Comparison of ENCODE assay signal across 17 cellular contexts in the genomic region with DNA sequence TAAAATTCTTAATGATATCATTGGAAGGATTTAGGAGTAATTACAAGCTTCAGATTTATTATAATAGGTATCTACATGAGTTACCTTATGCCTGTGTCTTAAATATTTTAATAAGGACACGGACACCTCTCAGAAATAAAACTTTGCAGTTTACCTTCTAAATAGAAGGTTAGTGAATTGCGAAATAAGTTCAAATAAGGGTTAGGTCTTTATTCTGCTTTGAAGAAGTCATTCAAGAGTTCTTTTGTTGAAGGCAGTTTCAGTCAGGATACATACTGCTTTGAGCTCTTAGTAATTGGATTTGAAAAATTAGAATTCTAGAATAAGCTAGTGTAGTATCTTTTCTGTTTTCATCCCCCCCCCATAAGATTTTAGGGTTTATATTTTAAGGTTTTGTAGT. TPM values are rescaled to one million over a fixed set of nuclear protein-coding genes. Genes with fewer than 3 reads are reported as not detected.
A peak's percentile ranks its signal among the peaks of the same experiment; 100 is the strongest.
DNase-seq lines count a peak whose midpoint lies in the region; ATAC-seq, FAIRE-seq and TF ChIP-seq lines count a peak whose summit lies in the region.
"Had no signal": no experiment of that assay in that cellular context is flagged by ENCODE, and none has a peak within 500 bp of the region (broad histone marks: within the 10 kb centered on the region; RNA-seq: fewer than 3 reads in every experiment).

No MANE protein-coding gene starts in this region.

- POLR2A ChIA-PET in HepG2 (lab: Yijun Ruan, JAX), result no interaction called here
- POLR2A ChIA-PET in MCF 10A (lab: Yijun Ruan, JAX), result no interaction called here

- H4K20me1 ChIP-seq in HepG2 (ENCODE audit: insufficient read depth, low read length), result no peaks in the 10 kb centered on the region

- FAIRE-seq in HepG2 (lab: Jason Lieb, UNC), result no peak
- FAIRE-seq: GM12891, HTR-8/SVneo had no signal

- no peak overlapping the region for H3K27ac ChIP-seq in HepG2 (ENCODE audit: extremely low read length, insufficient read depth, low read length)
- no peak overlapping the region for H3K27ac ChIP-seq in right lobe of liver
- H3K27ac ChIP-seq in left lung, result no peak overlapping the region

- DNase-seq in HepG2 (ENCODE audit: low spot score) (no peak), right lobe of liver (no peak), T-helper 17 cell (no peak), left lung (no peak), MCF 10A (ENCODE audit: unreplicated experiment) (no peak), SHP77 treated with DMSO at 0.1 percent for 48 hours (lab: John Stamatoyannopoulos, UW) (no peak), natural killer cell (no peak)
- DNase-seq: C1 segment of cervical spinal cord; CD4-positive, alpha-beta memory T cell; DMS153; DMS79 treated with DMSO at 0.1 percent for 48 hours; EL; HCEC 1CT; HFFc6 had no signal

- TF ChIP-seq EP300 in HepG2 (IDR thresholded peaks at IDR 0.05; ENCODE audit: low read depth in 2 of 2, low read length in 2 of 2), result no peak
- no peak for TF ChIP-seq EP300 in HepG2 (CRISPR knock-in tag; IDR thresholded peaks at IDR 0.05; ENCODE audit: borderline replicate concordance)

- TF ChIP-seq CTCF in HepG2 (CRISPR knock-in tag; IDR thresholded peaks at IDR 0.05), result no peak
- no peak for TF ChIP-seq CTCF in right lobe of liver (IDR thresholded peaks at IDR 0.05)
- no peak for TF ChIP-seq CTCF in left lung (IDR thresholded peaks at IDR 0.05)
- TF ChIP-seq CTCF in MCF 10A (IDR thresholded peaks at IDR 0.05; ENCODE audit: unreplicated experiment), result no peak
- no peak for TF ChIP-seq CTCF in natural killer cell (IDR thresholded peaks at IDR 0.05)

- H3K9me3 ChIP-seq in HepG2 (ENCODE audit: low read length), result no peaks in the 10 kb centered on the region
- no peaks in the 10 kb centered on the region for H3K9me3 ChIP-seq in right lobe of liver
- H3K9me3 ChIP-seq in T-helper 17 cell (ENCODE audit: control insufficient read depth, low read length, poor library complexity, severe bottlenecking), result no peaks in the 10 kb centered on the region
- H3K9me3 ChIP-seq in left lung, result no peaks in the 10 kb centered on the region

- H3K27me3 Mint-ChIP-seq in T-helper 17 cell (no peaks in the 10 kb centered on the region), MCF 10A (ENCODE audit: insufficient read depth, unreplicated experiment) (no peaks in the 10 kb centered on the region), natural killer cell (ENCODE audit: low read depth in 2 of 2) (no peaks in the 10 kb centered on the region)
- H3K27me3 Mint-ChIP-seq: B cell; CD4-positive, alpha-beta memory T cell had no signal

- H3K36me3 Mint-ChIP-seq in T-helper 17 cell (ENCODE audit: low read depth) (peaks cover 16% of the 10 kb centered on the region), MCF 10A (ENCODE audit: insufficient read depth, unreplicated experiment) (peaks cover 82% of the 10 kb centered on the region), natural killer cell (peaks cover 42% of the 10 kb centered on the region)

- TF ChIP-seq RAD21 in HepG2 (CRISPR knock-in tag; IDR thresholded peaks at IDR 0.05), result no peak

- no peak overlapping the region for H3K4me2 ChIP-seq in HepG2 (ENCODE audit: low read depth, low read length)

- no peak overlapping the region for H3K9ac ChIP-seq in HepG2 (ENCODE audit: insufficient read depth, low read depth, low read length)

- no peaks in the 10 kb centered on the region for H3K79me2 ChIP-seq in HepG2 (ENCODE audit: insufficient read depth, low read length)

- H3K36me3 ChIP-seq in HepG2 (replicated peaks in 1 of 2; ENCODE audit: control insufficient read depth in 1 of 2, insufficient read depth in 2 of 2, low read length in 2 of 2), result peaks cover 7 to 60% of the 10 kb centered on the region in 2 experiments
- H3K36me3 ChIP-seq in right lobe of liver, result peaks cover 0 to 44% (median 2%) of the 10 kb centered on the region in 4 donors
- H3K36me3 ChIP-seq in left lung, result peaks cover 0 to 70% of the 10 kb centered on the region in 2 donors

- in situ Hi-C loops in HepG2 (cut with HindIII; ENCODE audit: extremely low pct_ligation_motif_present, low pct_unique_long_range_greater_than_20kb), result no loop called here

- no peak overlapping the region for H2AFZ ChIP-seq in HepG2 (ENCODE audit: low read length)

- 86% methylated on average over 2 of the region's 2 CpGs for WGBS in HepG2 (ENCODE audit: low lambda C conversion rate)
- 88% methylated on average over 2 of the region's 2 CpGs for WGBS in right lobe of liver (ENCODE audit: insufficient coverage, low coverage, low lambda C conversion rate, missing lambda C conversion rate)

- ATAC-seq in HepG2, result no peak
- ATAC-seq in right lobe of liver, result no peak
- no peak for ATAC-seq in T-helper 17 cell
- ATAC-seq in left lung, result peak; percentile 53
- no peak for ATAC-seq in natural killer cell

- peaks cover 18% of the 10 kb centered on the region for H3K4me1 ChIP-seq in HepG2 (ENCODE audit: insufficient read depth, low read length)
- H3K4me1 ChIP-seq in right lobe of liver, result no peaks in the 10 kb centered on the region
- H3K4me1 ChIP-seq in left lung, result no peaks in the 10 kb centered on the region

- TF ChIP-seq POLR2A in HepG2 (IDR thresholded peaks at IDR 0.05; ENCODE audit: insufficient read depth in 1 of 2, low read depth in 2 of 2, low read length in 2 of 2) (no peak), right lobe of liver (IDR thresholded peaks at IDR 0.05) (no peak)

- H3K4me1 Mint-ChIP-seq in T-helper 17 cell, result peaks cover 7% of the 10 kb centered on the region
- no peaks in the 10 kb centered on the region for H3K4me1 Mint-ChIP-seq in MCF 10A (ENCODE audit: insufficient read depth, unreplicated experiment)
- H3K4me1 Mint-ChIP-seq in natural killer cell, result peaks cover 7 to 8% of the 10 kb centered on the region in 2 donors
- H3K4me1 Mint-ChIP-seq: B cell had no signal

- no TSS peak for BruUV-seq in HepG2 (replicated peaks; lab: Mats Ljungman, UMichigan)
- no TSS peak for BruUV-seq in MCF 10A (replicated peaks; lab: Mats Ljungman, UMichigan)

- H3K27ac Mint-ChIP-seq in T-helper 17 cell (peak overlapping the region; percentile 79), MCF 10A (ENCODE audit: low read depth, unreplicated experiment) (no peak overlapping the region), natural killer cell (no peak overlapping the region)
- H3K27ac Mint-ChIP-seq: B cell had no signal

- no peak overlapping the region for H3K4me3 ChIP-seq in HepG2 (replicated peaks in 1 of 3; ENCODE audit: insufficient read depth in 1 of 3, low read depth in 2 of 3, low read length in 3 of 3)
- H3K4me3 ChIP-seq in right lobe of liver, result no peak overlapping the region
- H3K4me3 ChIP-seq in left lung, result no peak overlapping the region

- H3K27me3 ChIP-seq in HepG2 (ENCODE audit: control insufficient read depth in 1 of 2, insufficient read depth in 2 of 2, low read length in 2 of 2), result no peaks in the 10 kb centered on the region
- H3K27me3 ChIP-seq in right lobe of liver, result no peaks in the 10 kb centered on the region
- H3K27me3 ChIP-seq in left lung, result no peaks in the 10 kb centered on the region

- H3K4me3 Mint-ChIP-seq in T-helper 17 cell (no peak overlapping the region), MCF 10A (ENCODE audit: unreplicated experiment) (no peak overlapping the region), natural killer cell (no peak overlapping the region)
- H3K4me3 Mint-ChIP-seq: B cell; CD4-positive, alpha-beta memory T cell; HFFc6 had no signal

- H3K9me3 Mint-ChIP-seq in MCF 10A (ENCODE audit: unreplicated experiment) (no peaks in the 10 kb centered on the region), natural killer cell (no peaks in the 10 kb centered on the region)
- H3K9me3 Mint-ChIP-seq: CD4-positive, alpha-beta memory T cell; HFFc6 had no signal

- intact Hi-C loops in HepG2 (cut with micrococcal nuclease; ENCODE audit: unreplicated experiment), result loop anchor here (1.0 kb wide), 1 partner anchor 10 kb away; no protein-coding TSS in a partner anchor
- intact Hi-C loops in right lobe of liver (cut with DNase I), result no loop called here
- intact Hi-C loops in left lung (cut with DNase I), result no loop called here
- intact Hi-C loops in MCF 10A (cut with micrococcal nuclease), result no loop called here
- intact Hi-C loops in natural killer cell (cut with micrococcal nuclease), result no loop called here

- CTCF ChIA-PET in HepG2 (lab: Yijun Ruan, JAX; ENCODE audit: low intra/inter-chr PET ratio, low total read pairs) (no interaction called here), MCF 10A (lab: Yijun Ruan, JAX) (no interaction called here)

TF ChIP-seq in HepG2, 621 proteins besides CTCF, POLR2A, EP300 and RAD21 (continues in another document):
- peak; percentile 71 for TF ChIP-seq CEBPB (IDR thresholded peaks at IDR 0.05; ENCODE audit: borderline replicate concordance, low read depth, low read length)

RNA-seq across cellular contexts. Expression of a gene that starts 53.0 kb away (rescaled TPM):
- total RNA-seq in HepG2 (2016; rRNA removed; fragmentation: Illumina TruSeq; extraction: Trizol) (9.0 and 15.1 TPM in 2 replicates), right lobe of liver (1 to 10 TPM; 5.0 to 9.9 (median 7.6) TPM), T-helper 17 cell (10 to 100 TPM; 38.3 to 41.5 TPM), left lung (10 to 100 TPM; 17.2 to 20.3 TPM), MCF 10A (2022) (13.8 and 14.2 TPM in 2 replicates), natural killer cell (10 to 100 TPM; 49.4 to 55.3 (median 53.1) TPM)
- total RNA-seq in HepG2 (2016; cell fraction: cytosol; rRNA removed; fragmentation: Illumina TruSeq; extraction: Trizol; ENCODE audit: low read depth), result 17.0 and 21.0 TPM in 2 replicates
- 9.7 and 14.9 TPM in 2 replicates for total RNA-seq in HepG2 (2016; cell fraction: insoluble cytoplasmic fraction; rRNA removed; fragmentation: Illumina TruSeq; extraction: Trizol)
- total RNA-seq in HepG2 (2016; cell fraction: membrane; rRNA removed; fragmentation: Illumina TruSeq; extraction: Trizol), result 8.3 and 10.4 TPM in 2 replicates
- 35.8 and 41.5 TPM in 2 replicates for total RNA-seq in HepG2 (2016; cell fraction: nucleus; rRNA removed; fragmentation: Illumina TruSeq; extraction: Trizol)
- 7.4 and 9.2 TPM in 2 replicates for polyA plus RNA-seq in HepG2 (2011; rRNA removed)
- polyA plus RNA-seq in HepG2 (2011; cell fraction: cytosol; rRNA removed), result 1.7 and 2.8 TPM in 2 replicates
- polyA plus RNA-seq in HepG2 (2011; cell fraction: nucleus; rRNA removed), result 14.8 and 14.9 TPM in 2 replicates
- 8.2 and 11.9 TPM in 2 replicates for polyA plus RNA-seq in HepG2 (2012)
- polyA plus RNA-seq in HepG2 (2016; cell fraction: cytosol; fragmentation: Illumina TruSeq; extraction: Trizol; ENCODE audit: low read depth), result 0.86 and 1.3 TPM in 2 replicates
- polyA plus RNA-seq in HepG2 (2016; cell fraction: insoluble cytoplasmic fraction; fragmentation: Illumina TruSeq; extraction: Trizol; ENCODE audit: low read depth), result 11.0 and 11.2 TPM in 2 replicates
- polyA plus RNA-seq in HepG2 (2016; cell fraction: membrane; fragmentation: Illumina TruSeq; extraction: Trizol; ENCODE audit: low read depth), result 2.6 and 2.9 TPM in 2 replicates
- polyA plus RNA-seq in HepG2 (2016; cell fraction: nucleus; fragmentation: Illumina TruSeq; extraction: Trizol; ENCODE audit: insufficient read depth, low read depth), result 84.9 and 85.2 TPM in 2 replicates
- polyA minus RNA-seq in HepG2 (2011; rRNA and poly(A)+ RNA removed; ENCODE audit: low replicate concordance), result 3.2 and 4.4 TPM in 2 replicates
- polyA minus RNA-seq in HepG2 (2011; cell fraction: cytosol; rRNA and poly(A)+ RNA removed), result 3.8 and 5.1 TPM in 2 replicates
- polyA minus RNA-seq in HepG2 (2011; cell fraction: nucleus; rRNA and poly(A)+ RNA removed), result 39.9 and 44.6 TPM in 2 replicates
